Comparison of ENCODE assay signal across 37 cellular contexts in genomic region chr19:6894313-6894712, GRCh38. TPM values are rescaled to one million over a fixed set of nuclear protein-coding genes. Genes with fewer than 3 reads are reported as not detected.
"Had no signal": no experiment of that assay in that cellular context is flagged by ENCODE, and none has a peak within 500 bp of the region (broad histone marks: within the 10 kb centered on the region; RNA-seq: fewer than 3 reads in every experiment).

No MANE protein-coding gene starts in this region.

- DNase-seq: activated B cell treated with CpG ODN at 0.5 μM for 24 hours; activated CD4-positive, alpha-beta T cell treated with anti-CD3 and anti-CD28 coated beads for 4 hours; activated CD4-positive, alpha-beta T cell treated with anti-CD3 and anti-CD28 coated beads, Interleukin-2, amount 50 U/mL, for 4 hours; activated CD4-positive, CD25-positive, alpha-beta regulatory T cell treated with anti-CD3 and anti-CD28 coated beads, Interleukin-2, amount 50 U/mL, for 72 hours; activated CD8-positive, alpha-beta T cell treated with anti-CD3 and anti-CD28 coated beads for 36 hours; activated gamma-delta T cell; activated naive CD4-positive, alpha-beta T cell treated with Interleukin-2 at 50 U/mL for 16 hours; activated naive CD8-positive, alpha-beta T cell treated with anti-CD3 and anti-CD28 coated beads, Interleukin-2, amount 50 U/mL, for 24 hours; activated T-cell treated with anti-CD3 and anti-CD28 coated beads, Interleukin-2, amount 50 U/mL, for 1 hour; activated T-cell treated with anti-CD3 and anti-CD28 coated beads, Interleukin-2, amount 50 U/mL, for 72 hours; anterior cingulate cortex; brain microvascular endothelial cell; central memory CD4-positive, alpha-beta T cell; NCI-H1092 treated with DMSO at 0.1 percent for 48 hours; NCI-H1417; NCI-H146; NCI-H187; NCI-H2029 treated with DMSO at 0.1 percent for 48 hours; NCI-H2107; NCI-H2171; NCI-H510A; NCI-H526; NCI-H748 treated with DMSO at 0.1 percent for 48 hours; NK-92 treated with Interleukin-12 subunit alpha and Interleukin-12 subunit beta, amount 100 ng/mL, for 24 hours; PC-3; Peyer's patch; SIG-M5; T-helper 1 cell; T-helper 2 cell; T-helper 9 cell had no signal

- H3K4me3 Mint-ChIP-seq: activated B cell treated with CpG ODN at 0.5 μM for 24 hours; activated CD8-positive, alpha-beta T cell treated with anti-CD3 and anti-CD28 coated beads for 36 hours; activated naive CD8-positive, alpha-beta T cell treated with anti-CD3 and anti-CD28 coated beads, Interleukin-2, amount 50 U/mL, for 24 hours; activated T-cell treated with anti-CD3 and anti-CD28 coated beads, Interleukin-2, amount 50 U/mL, for 72 hours; activated T-helper 17 cell treated with anti-CD3 and anti-CD28 coated beads, Interleukin-2, amount 50 U/mL, for 72 hours had no signal

- H3K27me3 Mint-ChIP-seq: activated CD8-positive, alpha-beta T cell treated with anti-CD3 and anti-CD28 coated beads for 36 hours; activated naive CD8-positive, alpha-beta T cell treated with anti-CD3 and anti-CD28 coated beads, Interleukin-2, amount 50 U/mL, for 24 hours; activated T-helper 17 cell treated with anti-CD3 and anti-CD28 coated beads, Interleukin-2, amount 50 U/mL, for 72 hours had no signal

- H3K4me1 ChIP-seq: Peyer's patch had no signal

- H3K27ac Mint-ChIP-seq: activated B cell treated with CpG ODN at 0.5 μM for 24 hours; activated CD8-positive, alpha-beta T cell treated with anti-CD3 and anti-CD28 coated beads for 36 hours; activated naive CD8-positive, alpha-beta T cell treated with anti-CD3 and anti-CD28 coated beads, Interleukin-2, amount 50 U/mL, for 24 hours; activated T-cell treated with anti-CD3 and anti-CD28 coated beads, Interleukin-2, amount 50 U/mL, for 72 hours; activated T-helper 17 cell treated with anti-CD3 and anti-CD28 coated beads, Interleukin-2, amount 50 U/mL, for 72 hours had no signal

- H3K27ac ChIP-seq: brain microvascular endothelial cell, Peyer's patch, RWPE1, VCaP had no signal

- ATAC-seq: activated CD8-positive, alpha-beta T cell treated with anti-CD3 and anti-CD28 coated beads for 36 hours; activated naive CD8-positive, alpha-beta T cell treated with anti-CD3 and anti-CD28 coated beads, Interleukin-2, amount 50 U/mL, for 24 hours; activated T-cell treated with anti-CD3 and anti-CD28 coated beads, Interleukin-2, amount 50 U/mL, for 72 hours; activated T-helper 17 cell treated with anti-CD3 and anti-CD28 coated beads, Interleukin-2, amount 50 U/mL, for 72 hours; PC-3; Right ventricle myocardium inferior; SK-N-SH treated with all-trans-retinoic acid at 6 μM for 48 hours had no signal

- H3K4me3 ChIP-seq: Peyer's patch had no signal

- H3K27me3 ChIP-seq: brain microvascular endothelial cell, Peyer's patch had no signal

- H3K36me3 ChIP-seq: brain microvascular endothelial cell, Peyer's patch had no signal

RNA-seq across cellular contexts. Expression of gene ADGRE1, which starts 6.9 kb away (rescaled TPM):
- total RNA-seq: cerebellum, LHCN-M2, PC-3 had no signal
